Comparison of ENCODE assay signal across 21 cellular contexts in genomic region chr14:99157676-99158075, GRCh38.
"Had no signal": no experiment of that assay in that cellular context is flagged by ENCODE, and none has a peak within 500 bp of the region (broad histone marks: within the 10 kb centered on the region; RNA-seq: fewer than 3 reads in every experiment).

No MANE protein-coding gene starts in this region.

- H3K4me1 ChIP-seq: parathyroid adenoma, thyroid gland had no signal

- H3K9ac ChIP-seq: parathyroid adenoma had no signal

- H3K4me3 Mint-ChIP-seq: central memory CD8-positive, alpha-beta T cell; naive thymus-derived CD4-positive, alpha-beta T cell; stimulated activated naive CD8-positive, alpha-beta T cell treated with anti-CD3 and anti-CD28 coated beads, Interleukin-15, amount 100 ng/mL, for 72 hours had no signal

- H2AFZ ChIP-seq: parathyroid adenoma had no signal

- H3K4me3 ChIP-seq: gastrocnemius medialis, lung, right lobe of liver, thyroid gland had no signal

- H3K27ac Mint-ChIP-seq: progenitor cell of endocrine pancreas; stimulated activated naive CD8-positive, alpha-beta T cell treated with anti-CD3 and anti-CD28 coated beads, Interleukin-15, amount 100 ng/mL, for 72 hours had no signal

- H3K27ac ChIP-seq: gastrocnemius medialis, neutrophil, parathyroid adenoma, right lobe of liver, thyroid gland had no signal

- H3K9me3 Mint-ChIP-seq: central memory CD8-positive, alpha-beta T cell had no signal

- H3K9me3 ChIP-seq: gastrocnemius medialis, neutrophil, right lobe of liver, thyroid gland had no signal

- H3K27me3 ChIP-seq: gastrocnemius medialis, right lobe of liver, thyroid gland had no signal

- H3K27me3 Mint-ChIP-seq: central memory CD8-positive, alpha-beta T cell; stimulated activated naive CD8-positive, alpha-beta T cell treated with anti-CD3 and anti-CD28 coated beads, Interleukin-15, amount 100 ng/mL, for 72 hours had no signal

- DNase-seq: cortex of kidney; effector CD4-positive, alpha-beta T cell; gastrocnemius medialis; kidney; mesenchymal stem cell; midbrain; naive thymus-derived CD4-positive, alpha-beta T cell; right lobe of liver; small intestine; stimulated activated CD4-positive, alpha-beta T cell treated with anti-CD3 and anti-CD28 coated beads, Interleukin-15, amount 100 ng/mL, for 24 hours; stimulated activated CD4-positive, alpha-beta T cell treated with anti-CD3 and anti-CD28 coated beads, Interleukin-2, amount 100 ng/mL, for 48 hours; stimulated activated CD8-positive, alpha-beta memory T cell treated with anti-CD3 and anti-CD28 coated beads, Interleukin-4, amount 100 ng/mL, for 48 hours; stimulated activated naive CD4-positive, alpha-beta T cell; stimulated activated naive CD8-positive, alpha-beta T cell treated with anti-CD3 and anti-CD28 coated beads, Interleukin-15, amount 100 ng/mL, for 72 hours; thyroid gland had no signal

- ATAC-seq: gastrocnemius medialis; left lobe of liver; stimulated activated naive CD8-positive, alpha-beta T cell treated with anti-CD3 and anti-CD28 coated beads, Interleukin-15, amount 100 ng/mL, for 72 hours had no signal

- H3K36me3 ChIP-seq: gastrocnemius medialis, neutrophil, right lobe of liver, thyroid gland had no signal
